Comparison of ENCODE assay signal across 10 cellular contexts in the genomic region with DNA sequence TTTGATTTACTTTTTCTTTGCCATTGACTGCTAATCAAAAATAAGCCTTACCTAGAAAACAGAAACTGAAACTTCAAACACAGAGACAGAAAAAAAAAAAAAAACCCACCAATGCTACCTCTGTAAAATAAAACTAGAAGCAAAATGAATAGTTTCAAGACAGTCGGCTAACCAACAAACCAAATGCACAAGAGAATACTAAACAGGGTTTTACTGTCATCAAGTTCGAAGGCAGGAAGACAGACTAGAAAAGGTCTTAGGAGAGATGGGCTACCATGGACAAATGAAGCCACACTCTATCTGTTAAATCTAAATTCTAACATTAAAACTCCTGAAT. TPM values are rescaled to one million over a fixed set of nuclear protein-coding genes. Genes with fewer than 3 reads are reported as not detected.
A peak's percentile ranks its signal among the peaks of the same experiment; 100 is the strongest.
DNase-seq lines count a peak whose midpoint lies in the region; ATAC-seq, FAIRE-seq and TF ChIP-seq lines count a peak whose summit lies in the region.
"Had no signal": no experiment of that assay in that cellular context is flagged by ENCODE, and none has a peak within 500 bp of the region (broad histone marks: within the 10 kb centered on the region; RNA-seq: fewer than 3 reads in every experiment).

No MANE protein-coding gene starts in this region.

- no peak overlapping the region for H3K27ac ChIP-seq in BLaER1
- H3K27ac ChIP-seq: cardiac muscle cell had no signal

- DNase-seq in GM19239 (ENCODE audit: insufficient read length, low spot score) (peak; percentile 26), HPDE6-E6E7 (ENCODE audit: extremely low spot score) (no peak), osteocyte (ENCODE audit: extremely low spot score, unreplicated experiment) (no peak), GM19238 (ENCODE audit: insufficient read length, low spot score) (no peak), HFFc6 (no peak)
- DNase-seq in activated CD4-positive, alpha-beta memory T cell treated with anti-CD3 and anti-CD28 coated beads, Interleukin-2, amount 10 ng/mL, durations not matched to agents 7 days and 5 days = no peak

- peaks cover 55% of the 10 kb centered on the region for H3K4me1 Mint-ChIP-seq in activated CD4-positive, alpha-beta memory T cell treated with anti-CD3 and anti-CD28 coated beads, Interleukin-2, amount 10 ng/mL, durations not matched to agents 7 days and 5 days
- no peaks in the 10 kb centered on the region for H3K4me1 Mint-ChIP-seq in osteocyte (ENCODE audit: unreplicated experiment)
- H3K4me1 Mint-ChIP-seq in HFFc6 (ENCODE audit: low read depth) = peaks cover 6% of the 10 kb centered on the region; the same call in 1 of the 2 replicates

- H3K27ac Mint-ChIP-seq in activated CD4-positive, alpha-beta memory T cell treated with anti-CD3 and anti-CD28 coated beads, Interleukin-2, amount 10 ng/mL, durations not matched to agents 7 days and 5 days = peak overlapping the region; percentile 92
- H3K27ac Mint-ChIP-seq in osteocyte (ENCODE audit: unreplicated experiment) (no peak overlapping the region), HFFc6 (no peak overlapping the region)

- H3K9ac ChIP-seq in BLaER1 = no peak overlapping the region

- no peak overlapping the region for H3K4me3 ChIP-seq in BLaER1
- H3K4me3 ChIP-seq: cardiac muscle cell had no signal

- no peaks in the 10 kb centered on the region for H3K9me3 ChIP-seq in BLaER1

- peak overlapping the region; percentile 61 for H3K4me3 Mint-ChIP-seq in activated CD4-positive, alpha-beta memory T cell treated with anti-CD3 and anti-CD28 coated beads, Interleukin-2, amount 10 ng/mL, durations not matched to agents 7 days and 5 days
- H3K4me3 Mint-ChIP-seq in osteocyte (ENCODE audit: unreplicated experiment) (no peak overlapping the region), HFFc6 (no peak overlapping the region)

- H3K36me3 ChIP-seq in BLaER1 = peaks cover 47% of the 10 kb centered on the region

- H4K20me1 ChIP-seq in BLaER1 = no peaks in the 10 kb centered on the region

- POLR2A ChIA-PET in activated CD4-positive, alpha-beta memory T cell treated with anti-CD3 and anti-CD28 coated beads, Interleukin-2, amount 10 ng/mL, durations not matched to agents 7 days and 5 days (lab: Charles Lee) = no interaction called here

- peak; percentile 45 for ATAC-seq in HG03039 (IDR thresholded peaks at IDR 0.05; ENCODE audit: unreplicated experiment)

- H3K36me3 Mint-ChIP-seq in activated CD4-positive, alpha-beta memory T cell treated with anti-CD3 and anti-CD28 coated beads, Interleukin-2, amount 10 ng/mL, durations not matched to agents 7 days and 5 days (ENCODE audit: low read depth) = peaks cover 58% of the 10 kb centered on the region
- peaks cover 30% of the 10 kb centered on the region for H3K36me3 Mint-ChIP-seq in osteocyte (ENCODE audit: unreplicated experiment)
- H3K36me3 Mint-ChIP-seq in HFFc6 (ENCODE audit: low read depth) = peaks cover 5% of the 10 kb centered on the region

- peak; percentile 92 for FAIRE-seq in GM19239 (lab: Jason Lieb, UNC)
- FAIRE-seq: keratinocyte had no signal

- CTCF ChIA-PET in activated CD4-positive, alpha-beta memory T cell treated with anti-CD3 and anti-CD28 coated beads, Interleukin-2, amount 10 ng/mL, durations not matched to agents 7 days and 5 days (lab: Charles Lee) = no interaction called here

- H3K27me3 ChIP-seq in BLaER1 = no peaks in the 10 kb centered on the region
- H3K27me3 ChIP-seq: cardiac muscle cell had no signal

- TF ChIP-seq CTCF in osteocyte (IDR thresholded peaks at IDR 0.05) (no peak), HFFc6 (IDR thresholded peaks at IDR 0.05) (no peak)

- H3K27me3 Mint-ChIP-seq in activated CD4-positive, alpha-beta memory T cell treated with anti-CD3 and anti-CD28 coated beads, Interleukin-2, amount 10 ng/mL, durations not matched to agents 7 days and 5 days = no peaks in the 10 kb centered on the region
- no peaks in the 10 kb centered on the region for H3K27me3 Mint-ChIP-seq in osteocyte (ENCODE audit: unreplicated experiment)
- no peaks in the 10 kb centered on the region for H3K27me3 Mint-ChIP-seq in HFFc6 (ENCODE audit: insufficient read depth)

- H3K4me1 ChIP-seq in BLaER1 = peaks cover 22% of the 10 kb centered on the region

- peaks cover 3% of the 10 kb centered on the region for H3K9me3 Mint-ChIP-seq in activated CD4-positive, alpha-beta memory T cell treated with anti-CD3 and anti-CD28 coated beads, Interleukin-2, amount 10 ng/mL, durations not matched to agents 7 days and 5 days
- H3K9me3 Mint-ChIP-seq in osteocyte (ENCODE audit: unreplicated experiment) (no peaks in the 10 kb centered on the region), HFFc6 (no peaks in the 10 kb centered on the region)

- peak overlapping the region; percentile 45 for H3K4me2 ChIP-seq in BLaER1

RNA-seq across cellular contexts. Expression of gene SEL1L, which starts 59.5 kb away (rescaled TPM):
- total RNA-seq in activated CD4-positive, alpha-beta memory T cell treated with anti-CD3 and anti-CD28 coated beads, Interleukin-2, amount 10 ng/mL, durations not matched to agents 7 days and 5 days = 10 to 100 TPM; 65.9 to 67.6 TPM
- 140 and 146 TPM in 2 replicates for total RNA-seq in osteocyte
- 100 to 1,000 TPM in 1 of 6 experiments, 10 to 100 TPM in 5; 84.1 to 101 (median 98.4) TPM for total RNA-seq in HFFc6 (2021; fragmentation: NEBNext Ultra II Directional; extraction: Animal tissue kit (Norgen Biotek cat#: 25700))
